10 cellular contexts compared by ENCODE assay signal in the genomic region with DNA sequence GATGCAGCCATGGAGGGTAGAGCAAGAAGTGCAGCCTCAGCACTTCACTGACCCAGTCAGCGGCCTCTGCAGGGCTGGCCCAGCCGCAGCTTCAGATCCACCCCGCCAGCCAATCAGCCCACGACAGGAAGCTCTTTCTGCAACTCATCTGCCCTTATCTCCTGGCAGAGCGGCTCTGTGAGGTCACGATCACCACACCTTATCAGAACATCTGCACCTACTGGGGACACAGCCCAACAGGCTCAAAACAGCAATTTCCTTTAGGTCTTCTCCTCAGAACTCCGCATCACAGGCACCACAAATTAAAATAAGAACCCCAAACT.
DNase-seq lines count a peak whose midpoint lies in the region; ATAC-seq and TF ChIP-seq lines count a peak whose summit lies in the region.
"Had no signal": no experiment of that assay in that cellular context is flagged by ENCODE, and none has a peak within 500 bp of the region (broad histone marks: within the 10 kb centered on the region; RNA-seq: fewer than 3 reads in every experiment).

No MANE protein-coding gene starts in this region.

- peaks cover 32 to 69% (median 53%) of the 10 kb centered on the region in 4 donors for H3K4me1 Mint-ChIP-seq in CD4-positive, alpha-beta memory T cell
- peaks cover 32% of the 10 kb centered on the region for H3K4me1 Mint-ChIP-seq in activated naive CD8-positive, alpha-beta T cell treated with anti-CD3 and anti-CD28 coated beads, Interleukin-2, amount 10 ng/mL, durations not matched to agents 7 days and 5 days

- no TSS peak for BruUV-seq in OCI-LY7 (replicated peaks; lab: Mats Ljungman, UMichigan)

- no peak overlapping the region for H3K4me2 ChIP-seq in OCI-LY7 (ENCODE audit: low read length)

- peak overlapping the region; percentile 42 to 93 (median 81) for H3K4me3 Mint-ChIP-seq in CD4-positive, alpha-beta memory T cell
- peak overlapping the region; percentile 75 for H3K4me3 Mint-ChIP-seq in activated naive CD8-positive, alpha-beta T cell treated with anti-CD3 and anti-CD28 coated beads, Interleukin-2, amount 10 ng/mL, durations not matched to agents 7 days and 5 days

- no peaks in the 10 kb centered on the region for H4K20me1 ChIP-seq in OCI-LY7 (ENCODE audit: insufficient read depth, low read length)

- H3K79me2 ChIP-seq in OCI-LY7 (ENCODE audit: insufficient read depth, low read depth, low read length), result no peaks in the 10 kb centered on the region

- no peaks in the 10 kb centered on the region for H3K9me3 ChIP-seq in CD4-positive, alpha-beta memory T cell (ENCODE audit: control insufficient read depth in 1 of 2, low read length in 2 of 2)
- H3K9me3 ChIP-seq in OCI-LY7 (ENCODE audit: low read length), result no peaks in the 10 kb centered on the region

- ATAC-seq in activated naive CD8-positive, alpha-beta T cell treated with anti-CD3 and anti-CD28 coated beads, Interleukin-2, amount 10 ng/mL, durations not matched to agents 7 days and 5 days (ENCODE audit: low read depth), result peak; percentile 97
- no peak for ATAC-seq in GM21576 (IDR thresholded peaks at IDR 0.05; ENCODE audit: unreplicated experiment)

- H3K4me1 ChIP-seq in CD4-positive, alpha-beta memory T cell (ENCODE audit: insufficient read depth, low read length), result peaks cover 37% of the 10 kb centered on the region
- H3K4me1 ChIP-seq in OCI-LY7 (ENCODE audit: insufficient read depth, low read length, poor library complexity, severe bottlenecking), result no peaks in the 10 kb centered on the region

- intact Hi-C loops in CD4-positive, alpha-beta memory T cell (cut with micrococcal nuclease), result loop anchor here (1.0 to 10.0 kb wide), 5 partner anchors 52 to 1010 kb away; no protein-coding TSS in a partner anchor
- intact Hi-C loops in OCI-LY7 (cut with micrococcal nuclease; ENCODE audit: unreplicated experiment), result no loop called here

- no peak for TF ChIP-seq CTCF in OCI-LY7 (conservative IDR thresholded peaks at IDR 0.05; ENCODE audit: low read length)

- H3K27me3 Mint-ChIP-seq in CD4-positive, alpha-beta memory T cell, result no peaks in the 10 kb centered on the region
- H3K27me3 Mint-ChIP-seq in activated naive CD8-positive, alpha-beta T cell treated with anti-CD3 and anti-CD28 coated beads, Interleukin-2, amount 10 ng/mL, durations not matched to agents 7 days and 5 days, result no peaks in the 10 kb centered on the region

- peak; percentile 81 to 87 (median 87) for DNase-seq in CD4-positive, alpha-beta memory T cell
- DNase-seq in activated CD4-positive, alpha-beta T cell treated with anti-CD3 and anti-CD28 coated beads, Interleukin-2, amount 50 U/mL, for 48 hours, result peak; percentile 63 to 72
- DNase-seq in activated naive CD8-positive, alpha-beta T cell treated with anti-CD3 and anti-CD28 coated beads, Interleukin-2, amount 10 ng/mL, durations not matched to agents 7 days and 5 days, result peak; percentile 75
- peak; percentile 46 for DNase-seq in stimulated activated CD4-positive, alpha-beta T cell treated with anti-CD3 and anti-CD28 coated beads, Interleukin-2, amount 100 ng/mL, for 4 hours (ENCODE audit: low read depth)
- DNase-seq in HEK293T (ENCODE audit: extremely low spot score), result no peak
- DNase-seq in OCI-LY7 (ENCODE audit: low spot score), result no peak
- DNase-seq in NCI-H1092 (lab: John Stamatoyannopoulos, UW), result no peak
- DNase-seq: NCI-H774, retina had no signal

- POLR2A ChIA-PET in CD4-positive, alpha-beta memory T cell (lab: Charles Lee; ENCODE audit: partially characterized antibody), result interaction anchor here (0.6 to 2.5 kb wide), 30 partner anchors 10 to 1007 kb away, joined by 3 to 19 read pairs (median 4); a partner anchor contains a TSS
- POLR2A ChIA-PET in activated naive CD8-positive, alpha-beta T cell treated with anti-CD3 and anti-CD28 coated beads, Interleukin-2, amount 10 ng/mL, durations not matched to agents 7 days and 5 days (lab: Charles Lee), result interaction anchor here (0.8 to 1.8 kb wide), 9 partner anchors 10 to 287 kb away, joined by 3 to 10 read pairs (median 5); a partner anchor contains a TSS
- POLR2A ChIA-PET in HEK293T (lab: Yijun Ruan, JAX) (no interaction called here), OCI-LY7 (lab: Charles Lee) (no interaction called here)

- no peak overlapping the region for H2AFZ ChIP-seq in OCI-LY7 (ENCODE audit: low read length)

- H3K27ac ChIP-seq in CD4-positive, alpha-beta memory T cell (ENCODE audit: low read depth, low read length), result peak overlapping the region; percentile 47
- no peak overlapping the region for H3K27ac ChIP-seq in OCI-LY7 (ENCODE audit: low read depth, low read length, poor library complexity, severe bottlenecking)

- H3K27ac Mint-ChIP-seq in CD4-positive, alpha-beta memory T cell, result peak overlapping the region; percentile 92 to 99 (median 97)
- H3K27ac Mint-ChIP-seq in activated naive CD8-positive, alpha-beta T cell treated with anti-CD3 and anti-CD28 coated beads, Interleukin-2, amount 10 ng/mL, durations not matched to agents 7 days and 5 days, result peak overlapping the region; percentile 98

- H3K9me3 Mint-ChIP-seq in CD4-positive, alpha-beta memory T cell, result peaks cover 0 to 7% (median 3%) of the 10 kb centered on the region in 8 donors
- peaks cover 2% of the 10 kb centered on the region for H3K9me3 Mint-ChIP-seq in activated naive CD8-positive, alpha-beta T cell treated with anti-CD3 and anti-CD28 coated beads, Interleukin-2, amount 10 ng/mL, durations not matched to agents 7 days and 5 days

- H3K27me3 ChIP-seq in CD4-positive, alpha-beta memory T cell (ENCODE audit: insufficient read depth, low read length), result no peaks in the 10 kb centered on the region

- H3K36me3 ChIP-seq in CD4-positive, alpha-beta memory T cell (ENCODE audit: insufficient read depth, low read length), result no peaks in the 10 kb centered on the region
- H3K36me3 ChIP-seq in OCI-LY7 (ENCODE audit: insufficient read depth, low read length), result no peaks in the 10 kb centered on the region

- no peaks in the 10 kb centered on the region for H3K36me3 Mint-ChIP-seq in CD4-positive, alpha-beta memory T cell
- peaks cover 1% of the 10 kb centered on the region for H3K36me3 Mint-ChIP-seq in activated naive CD8-positive, alpha-beta T cell treated with anti-CD3 and anti-CD28 coated beads, Interleukin-2, amount 10 ng/mL, durations not matched to agents 7 days and 5 days

- CTCF ChIA-PET in CD4-positive, alpha-beta memory T cell (lab: Charles Lee; ENCODE audit: partially characterized antibody), result interaction anchor here (0.8 to 2.9 kb wide), 13 partner anchors 9 to 1007 kb away, joined by 3 to 10 read pairs (median 4); no protein-coding TSS in a partner anchor
- CTCF ChIA-PET in HEK293T (lab: Yijun Ruan, JAX), result no interaction called here
- CTCF ChIA-PET in OCI-LY7 (lab: Charles Lee; ENCODE audit: unreplicated experiment), result no interaction called here

- peak overlapping the region in 1 of 2 donors; percentile 16 for H3K4me3 ChIP-seq in CD4-positive, alpha-beta memory T cell (ENCODE audit: low read length in 2 of 2)
- no peak overlapping the region for H3K4me3 ChIP-seq in OCI-LY7 (ENCODE audit: low read depth, low read length, poor library complexity, severe bottlenecking)

- H3K9me2 ChIP-seq in OCI-LY7 (ENCODE audit: insufficient read depth, low read length), result no peaks in the 10 kb centered on the region

TF ChIP-seq in HEK293T, 16 proteins besides CTCF, POLR2A, EP300 and RAD21:
- TF ChIP-seq LEF1 (IDR thresholded peaks at IDR 0.05; ENCODE audit: borderline replicate concordance), result no peak
- no peak for TF ChIP-seq SUZ12 (IDR thresholded peaks at IDR 0.05)
- no peak for TF ChIP-seq FOXA1 (IDR thresholded peaks at IDR 0.05)
- no peak for TF ChIP-seq FOXK2 (IDR thresholded peaks at IDR 0.05)
- no peak for TF ChIP-seq ELF4 (IDR thresholded peaks at IDR 0.05)
- TF ChIP-seq HDGF (IDR thresholded peaks at IDR 0.05; ENCODE audit: borderline replicate concordance), result no peak
- no peak for TF ChIP-seq L3MBTL2 (conservative IDR thresholded peaks at IDR 0.05)
- no peak for TF ChIP-seq ZNF384 (IDR thresholded peaks at IDR 0.05)
- no peak for TF ChIP-seq BHLHE40 (IDR thresholded peaks at IDR 0.05; ENCODE audit: borderline replicate concordance)
- TF ChIP-seq, protein P1, sequence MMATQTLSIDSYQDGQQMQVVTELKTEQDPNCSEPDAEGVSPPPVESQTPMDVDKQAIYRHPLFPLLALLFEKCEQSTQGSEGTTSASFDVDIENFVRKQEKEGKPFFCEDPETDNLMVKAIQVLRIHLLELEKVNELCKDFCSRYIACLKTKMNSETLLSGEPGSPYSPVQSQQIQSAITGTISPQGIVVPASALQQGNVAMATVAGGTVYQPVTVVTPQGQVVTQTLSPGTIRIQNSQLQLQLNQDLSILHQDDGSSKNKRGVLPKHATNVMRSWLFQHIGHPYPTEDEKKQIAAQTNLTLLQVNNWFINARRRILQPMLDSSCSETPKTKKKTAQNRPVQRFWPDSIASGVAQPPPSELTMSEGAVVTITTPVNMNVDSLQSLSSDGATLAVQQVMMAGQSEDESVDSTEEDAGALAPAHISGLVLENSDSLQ (IDR thresholded peaks at IDR 0.05), result no peak
- no peak for TF ChIP-seq SP1 (IDR thresholded peaks at IDR 0.05)
- TF ChIP-seq ARNT (IDR thresholded peaks at IDR 0.05), result no peak
- TF ChIP-seq NFRKB (IDR thresholded peaks at IDR 0.05), result no peak
- no peak for TF ChIP-seq TARDBP (IDR thresholded peaks at IDR 0.05)
- no peak for TF ChIP-seq CTBP1 (IDR thresholded peaks at IDR 0.05; ENCODE audit: borderline replicate concordance)
- no peak for TF ChIP-seq FOXM1 (IDR thresholded peaks at IDR 0.05; ENCODE audit: borderline replicate concordance)

Comparison
In these comparisons a context has a peak if more than half of its experiments do, and no peak if none do; other contexts are left out.
1. DNase-seq: peak in CD4-positive, alpha-beta memory T cell (5 of 5), activated CD4-positive, alpha-beta T cell treated with anti-CD3 and anti-CD28 coated beads, Interleukin-2, amount 50 U/mL, for 48 hours (2 of 2), activated naive CD8-positive, alpha-beta T cell treated with anti-CD3 and anti-CD28 coated beads, Interleukin-2, amount 10 ng/mL, durations not matched to agents 7 days and 5 days (single experiment) and stimulated activated CD4-positive, alpha-beta T cell treated with anti-CD3 and anti-CD28 coated beads, Interleukin-2, amount 100 ng/mL, for 4 hours (single experiment); none in HEK293T (single experiment), OCI-LY7 (single experiment) and NCI-H1092 (single experiment).
2. POLR2A ChIA-PET loops: an anchor here in CD4-positive, alpha-beta memory T cell (0.6 to 2.5 kb wide) and activated naive CD8-positive, alpha-beta T cell treated with anti-CD3 and anti-CD28 coated beads, Interleukin-2, amount 10 ng/mL, durations not matched to agents 7 days and 5 days (0.8 to 1.8 kb wide); none called in HEK293T and OCI-LY7.